Comparison of ENCODE assay signal across 16 cellular contexts in the genomic region with DNA sequence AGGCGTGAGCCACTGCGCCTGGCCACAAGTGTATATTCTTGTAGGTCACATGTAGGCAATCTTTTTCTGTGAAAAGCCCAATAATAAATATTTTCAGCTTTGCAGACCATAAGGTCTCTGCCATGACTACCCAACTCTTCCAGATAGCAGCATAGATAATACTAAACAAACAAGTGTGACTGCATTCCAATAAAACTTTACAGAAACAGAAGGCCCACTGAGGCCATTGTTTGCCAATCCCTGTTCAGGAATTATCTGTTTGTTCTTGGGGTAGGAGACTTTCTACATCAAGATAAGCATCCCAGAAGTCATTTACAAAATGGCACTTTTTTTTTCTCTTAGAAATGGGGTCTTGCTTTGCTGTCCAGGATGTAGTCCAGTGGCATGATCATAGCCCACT. TPM values are rescaled to one million over a fixed set of nuclear protein-coding genes. Genes with fewer than 3 reads are reported as not detected.
A peak's percentile ranks its signal among the peaks of the same experiment; 100 is the strongest.
DNase-seq lines count a peak whose midpoint lies in the region; ATAC-seq and TF ChIP-seq lines count a peak whose summit lies in the region.
"Had no signal": no experiment of that assay in that cellular context is flagged by ENCODE, and none has a peak within 500 bp of the region (broad histone marks: within the 10 kb centered on the region; RNA-seq: fewer than 3 reads in every experiment).

No MANE protein-coding gene starts in this region.

- no peak overlapping the region for H2BK12ac ChIP-seq in mesenchymal stem cell (ENCODE audit: low read length in 2 of 2)

- H3K36me3 ChIP-seq in mesenchymal stem cell (ENCODE audit: control insufficient read depth in 1 of 2, insufficient read depth in 2 of 2, low read depth in 1 of 2, low read length in 2 of 2): peaks cover 0 to 3% of the 10 kb centered on the region in 2 experiments
- H3K36me3 ChIP-seq in transverse colon: no peaks in the 10 kb centered on the region
- H3K36me3 ChIP-seq: esophagus squamous epithelium had no signal

- H3K4me1 ChIP-seq in mesenchymal stem cell (ENCODE audit: control insufficient read depth, insufficient read depth, low read depth, low read length) (peaks cover 8% of the 10 kb centered on the region), transverse colon (peaks cover 0 to 36% (median 21%) of the 10 kb centered on the region in 4 donors)

- peaks cover 11% of the 10 kb centered on the region for H3K9me3 ChIP-seq in mesenchymal stem cell (ENCODE audit: control insufficient read depth, low read length)
- peaks cover 7% of the 10 kb centered on the region in 2 donors for H3K9me3 ChIP-seq in transverse colon

- in situ Hi-C loops in transverse colon (cut with MboI; ENCODE audit: low pct_ligation_motif_present in 1 of 4, low pct_unique_long_range_greater_than_20kb in 1 of 4, low sequenced_read_pairs in 3 of 4): loop anchor here in 2 of 4 donors (10.0 kb wide), 2 partner anchors 129 to 409 kb away; a partner anchor contains a TSS

- intact Hi-C loops in natural killer cell (cut with micrococcal nuclease) (loop anchor here (5.0 to 10.0 kb wide), 3 partner anchors 151 to 1049 kb away; a partner anchor contains a TSS), transverse colon (cut with DNase I; ENCODE audit: low total_unique reads) (no loop called here), lower leg skin (cut with DNase I; ENCODE audit: low total_unique reads) (loop anchor here (10.0 kb wide), 1 partner anchor 749 kb away; no protein-coding TSS in a partner anchor)

- H3K27ac Mint-ChIP-seq in natural killer cell: no peak overlapping the region
- H3K27ac Mint-ChIP-seq in natural killer cell treated with Interleukin-12 subunit alpha and Interleukin-12 subunit beta and Interleukin-15 and Interleukin-18, amount 100 ng/mL, for 72 hours: no peak overlapping the region
- no peak overlapping the region for H3K27ac Mint-ChIP-seq in stimulated activated naive B cell treated with anti-CD40 and anti-IgM and Interleukin-4, amounts not matched to agents 10 μg/mL and 1 μg/mL and 100 μg/mL, for 72 hours
- H3K27ac Mint-ChIP-seq: activated CD8-positive, alpha-beta memory T cell treated with anti-CD3 and anti-CD28 coated beads, Interleukin-2, amount 10 ng/mL, durations not matched to agents 7 days and 5 days; activated naive CD4-positive, alpha-beta T cell treated with anti-CD3 and anti-CD28 coated beads for 36 hours; memory B cell had no signal

- no peak overlapping the region for H2AFZ ChIP-seq in mesenchymal stem cell (ENCODE audit: low read depth, low read length)

- H3K18ac ChIP-seq in mesenchymal stem cell (ENCODE audit: low read depth in 1 of 2, low read length in 2 of 2): no peak overlapping the region

- peaks cover 18 to 19% of the 10 kb centered on the region in 2 donors for H3K4me1 Mint-ChIP-seq in natural killer cell
- H3K4me1 Mint-ChIP-seq in natural killer cell treated with Interleukin-12 subunit alpha and Interleukin-12 subunit beta and Interleukin-15 and Interleukin-18, amount 100 ng/mL, for 72 hours (ENCODE audit: low read depth in 2 of 2): peaks cover 12 to 22% of the 10 kb centered on the region in 2 donors
- peaks cover 9 to 41% of the 10 kb centered on the region in 2 donors for H3K4me1 Mint-ChIP-seq in stimulated activated naive B cell treated with anti-CD40 and anti-IgM and Interleukin-4, amounts not matched to agents 10 μg/mL and 1 μg/mL and 100 μg/mL, for 72 hours

- H2BK5ac ChIP-seq in mesenchymal stem cell (ENCODE audit: low read depth, low read length, poor library complexity, severe bottlenecking): no peak overlapping the region

- H4K91ac ChIP-seq in mesenchymal stem cell (ENCODE audit: low read length): no peak overlapping the region

- peak overlapping the region; percentile 58 for H3K4me3 Mint-ChIP-seq in natural killer cell
- no peak overlapping the region for H3K4me3 Mint-ChIP-seq in natural killer cell treated with Interleukin-12 subunit alpha and Interleukin-12 subunit beta and Interleukin-15 and Interleukin-18, amount 100 ng/mL, for 72 hours
- peak overlapping the region; percentile 84 to 91 for H3K4me3 Mint-ChIP-seq in stimulated activated naive B cell treated with anti-CD40 and anti-IgM and Interleukin-4, amounts not matched to agents 10 μg/mL and 1 μg/mL and 100 μg/mL, for 72 hours

- no peak overlapping the region for H3K14ac ChIP-seq in mesenchymal stem cell (ENCODE audit: low read length in 2 of 2)

- H4K8ac ChIP-seq in mesenchymal stem cell (ENCODE audit: low read length): no peak overlapping the region

- no peak overlapping the region for H2BK15ac ChIP-seq in mesenchymal stem cell (ENCODE audit: low read depth, poor library complexity, severe bottlenecking)

- TF ChIP-seq POLR2A in transverse colon (IDR thresholded peaks at IDR 0.05) (no peak), lower leg skin (IDR thresholded peaks at IDR 0.05) (no peak)

- 100% methylated on average over 2 of the region's 2 CpGs for WGBS in mesenchymal stem cell
- WGBS in transverse colon (ENCODE audit: low coverage in 1 of 2), 2 donors: 83 to 97% methylated on average over 2 of the region's 2 CpGs
- 93 to 96% methylated on average over 2 of the region's 2 CpGs for WGBS in lower leg skin, 2 donors

- no peak overlapping the region for H3K4me2 ChIP-seq in mesenchymal stem cell (ENCODE audit: low read length, poor library complexity, severe bottlenecking)

- H3K27me3 Mint-ChIP-seq in natural killer cell (ENCODE audit: low read depth in 2 of 2): no peaks in the 10 kb centered on the region
- H3K27me3 Mint-ChIP-seq in natural killer cell treated with Interleukin-12 subunit alpha and Interleukin-12 subunit beta and Interleukin-15 and Interleukin-18, amount 100 ng/mL, for 72 hours: no peaks in the 10 kb centered on the region
- no peaks in the 10 kb centered on the region for H3K27me3 Mint-ChIP-seq in stimulated activated naive B cell treated with anti-CD40 and anti-IgM and Interleukin-4, amounts not matched to agents 10 μg/mL and 1 μg/mL and 100 μg/mL, for 72 hours
- H3K27me3 Mint-ChIP-seq: activated CD8-positive, alpha-beta memory T cell treated with anti-CD3 and anti-CD28 coated beads, Interleukin-2, amount 10 ng/mL, durations not matched to agents 7 days and 5 days; memory B cell had no signal

- H2AK5ac ChIP-seq in mesenchymal stem cell (ENCODE audit: low read length, severe bottlenecking): no peak overlapping the region

- H3K4ac ChIP-seq in mesenchymal stem cell (ENCODE audit: low read depth in 1 of 2, low read length in 2 of 2): no peak overlapping the region

- H3K9ac ChIP-seq in mesenchymal stem cell (ENCODE audit: low read length): peak overlapping the region; percentile 97

- no peaks in the 10 kb centered on the region for H3K9me3 Mint-ChIP-seq in natural killer cell
- H3K9me3 Mint-ChIP-seq in natural killer cell treated with Interleukin-12 subunit alpha and Interleukin-12 subunit beta and Interleukin-15 and Interleukin-18, amount 100 ng/mL, for 72 hours: peaks cover 6% of the 10 kb centered on the region
- H3K9me3 Mint-ChIP-seq in stimulated activated naive B cell treated with anti-CD40 and anti-IgM and Interleukin-4, amounts not matched to agents 10 μg/mL and 1 μg/mL and 100 μg/mL, for 72 hours: peaks cover 0 to 3% of the 10 kb centered on the region in 2 donors
- H3K9me3 Mint-ChIP-seq: memory B cell had no signal

- no peak for TF ChIP-seq CTCF in natural killer cell (IDR thresholded peaks at IDR 0.05)
- no peak for TF ChIP-seq CTCF in VCaP (conservative IDR thresholded peaks at IDR 0.05)
- TF ChIP-seq CTCF in transverse colon (IDR thresholded peaks at IDR 0.05): no peak
- TF ChIP-seq CTCF in lower leg skin (IDR thresholded peaks at IDR 0.05): no peak

- H3K4me3 ChIP-seq in mesenchymal stem cell (ENCODE audit: insufficient read depth in 1 of 2, low read depth in 1 of 2, low read length in 2 of 2) (peak overlapping the region in 1 of 2 experiments; percentile 94), transverse colon (no peak overlapping the region), lower leg skin (ENCODE audit: low read depth, poor library complexity, severe bottlenecking) (no peak overlapping the region)

- H3K27ac ChIP-seq in VCaP: peak overlapping the region; percentile 97
- H3K27ac ChIP-seq in mesenchymal stem cell (ENCODE audit: low read length, poor library complexity, severe bottlenecking): no peak overlapping the region
- H3K27ac ChIP-seq in transverse colon: no peak overlapping the region

- peaks cover 16% of the 10 kb centered on the region for H3K79me1 ChIP-seq in mesenchymal stem cell (replicated peaks; ENCODE audit: low read length, poor library complexity, severe bottlenecking)

- DNase-seq in natural killer cell (no peak), mesenchymal stem cell (no peak), transverse colon (no peak), lower leg skin (ENCODE audit: low spot score in 2 of 2) (no peak)
- no peak for DNase-seq in natural killer cell treated with Interleukin-12 subunit alpha and Interleukin-12 subunit beta and Interleukin-15 and Interleukin-18, amount 100 ng/mL, for 72 hours (ENCODE audit: low spot score)
- no peak for DNase-seq in stimulated activated naive B cell treated with anti-CD40 and anti-IgM and Interleukin-4, amounts not matched to agents 10 μg/mL and 1 μg/mL and 100 μg/mL, for 72 hours
- DNase-seq: activated CD8-positive, alpha-beta memory T cell treated with anti-CD3 and anti-CD28 coated beads, Interleukin-2, amount 10 ng/mL, durations not matched to agents 7 days and 5 days; activated naive CD4-positive, alpha-beta T cell treated with anti-CD3 and anti-CD28 coated beads for 36 hours; esophagus squamous epithelium; NCI-H187; NCI-H446; stimulated activated CD4-positive, alpha-beta T cell treated with anti-CD3 and anti-CD28 coated beads, Interleukin-4, amount 100 ng/mL, for 24 hours; SW 1271 had no signal

- no peaks in the 10 kb centered on the region for H3K36me3 Mint-ChIP-seq in natural killer cell
- H3K36me3 Mint-ChIP-seq in natural killer cell treated with Interleukin-12 subunit alpha and Interleukin-12 subunit beta and Interleukin-15 and Interleukin-18, amount 100 ng/mL, for 72 hours: peaks cover 26% of the 10 kb centered on the region
- peaks cover 3 to 11% of the 10 kb centered on the region in 2 donors for H3K36me3 Mint-ChIP-seq in stimulated activated naive B cell treated with anti-CD40 and anti-IgM and Interleukin-4, amounts not matched to agents 10 μg/mL and 1 μg/mL and 100 μg/mL, for 72 hours

- TF ChIP-seq EP300 in transverse colon (IDR thresholded peaks at IDR 0.05; ENCODE audit: low read depth): no peak

- no peak overlapping the region for H2BK120ac ChIP-seq in mesenchymal stem cell (ENCODE audit: low read depth, low read length)

- H3K27me3 ChIP-seq in mesenchymal stem cell (ENCODE audit: control insufficient read depth in 1 of 2, insufficient read depth in 1 of 2, low read length in 2 of 2): no peaks in the 10 kb centered on the region
- no peaks in the 10 kb centered on the region for H3K27me3 ChIP-seq in transverse colon
- H3K27me3 ChIP-seq: esophagus squamous epithelium had no signal

- no peak for ATAC-seq in natural killer cell
- ATAC-seq in natural killer cell treated with Interleukin-12 subunit alpha and Interleukin-12 subunit beta and Interleukin-15 and Interleukin-18, amount 100 ng/mL, for 72 hours: no peak
- ATAC-seq in stimulated activated naive B cell treated with anti-CD40 and anti-IgM and Interleukin-4, amounts not matched to agents 10 μg/mL and 1 μg/mL and 100 μg/mL, for 72 hours (replicated peaks): no peak
- no peak for ATAC-seq in GM19455 (IDR thresholded peaks at IDR 0.05; ENCODE audit: unreplicated experiment)
- ATAC-seq: activated CD8-positive, alpha-beta memory T cell treated with anti-CD3 and anti-CD28 coated beads, Interleukin-2, amount 10 ng/mL, durations not matched to agents 7 days and 5 days had no signal

- H3K23ac ChIP-seq in mesenchymal stem cell (ENCODE audit: low read length in 2 of 2): no peak overlapping the region

RNA-seq across cellular contexts. Expression of a gene that starts 2.8 kb away (rescaled TPM):
- 10 to 100 TPM; 13.0 to 14.9 (median 14.4) TPM for total RNA-seq in natural killer cell
- 1 to 10 TPM; 2.7 to 7.3 TPM for total RNA-seq in natural killer cell treated with Interleukin-12 subunit alpha and Interleukin-12 subunit beta and Interleukin-15 and Interleukin-18, amount 100 ng/mL, for 72 hours
- 5.3 TPM for polyA plus RNA-seq in mesenchymal stem cell (2013, experiment 1 of 2)
- 5.4 TPM for polyA plus RNA-seq in mesenchymal stem cell (2013, experiment 2 of 2)
- 1 to 10 TPM in 3 of 4 donors, under 1 TPM in 1; 0.60 to 5.5 (median 4.0) TPM for total RNA-seq in transverse colon
- total RNA-seq in lower leg skin: 10 to 100 TPM in 1 of 4 donors, 1 to 10 TPM in 3; 8.7 to 12.1 (median 9.2) TPM

RNA-seq across cellular contexts. Expression of a gene that starts 29.5 kb away (rescaled TPM):
- total RNA-seq in natural killer cell (10 to 100 TPM; 25.5 to 33.0 (median 30.1) TPM), transverse colon (10 to 100 TPM; 12.5 to 30.8 (median 19.0) TPM), lower leg skin (10 to 100 TPM; 32.5 to 58.5 (median 34.2) TPM)
- total RNA-seq in natural killer cell treated with Interleukin-12 subunit alpha and Interleukin-12 subunit beta and Interleukin-15 and Interleukin-18, amount 100 ng/mL, for 72 hours: 10 to 100 TPM; 20.4 to 31.7 TPM
- polyA plus RNA-seq in mesenchymal stem cell (2013, experiment 1 of 2): 11.4 TPM
- 12.3 TPM for polyA plus RNA-seq in mesenchymal stem cell (2013, experiment 2 of 2)

RNA-seq across cellular contexts. Expression of a gene that starts 55.4 kb away (rescaled TPM):
- total RNA-seq in natural killer cell (10 to 100 TPM; 29.9 to 42.7 (median 35.9) TPM), transverse colon (10 to 100 TPM; 30.4 to 50.0 (median 42.8) TPM), lower leg skin (10 to 100 TPM; 35.3 to 64.3 (median 50.9) TPM)
- total RNA-seq in natural killer cell treated with Interleukin-12 subunit alpha and Interleukin-12 subunit beta and Interleukin-15 and Interleukin-18, amount 100 ng/mL, for 72 hours: 10 to 100 TPM in 1 of 2 donors, 1 to 10 TPM in 1; 9.7 to 22.2 TPM
- polyA plus RNA-seq in mesenchymal stem cell (2013, experiment 1 of 2): 23.0 TPM
- polyA plus RNA-seq in mesenchymal stem cell (2013, experiment 2 of 2): 23.2 TPM
